11 cellular contexts compared by ENCODE assay signal in the genomic region with DNA sequence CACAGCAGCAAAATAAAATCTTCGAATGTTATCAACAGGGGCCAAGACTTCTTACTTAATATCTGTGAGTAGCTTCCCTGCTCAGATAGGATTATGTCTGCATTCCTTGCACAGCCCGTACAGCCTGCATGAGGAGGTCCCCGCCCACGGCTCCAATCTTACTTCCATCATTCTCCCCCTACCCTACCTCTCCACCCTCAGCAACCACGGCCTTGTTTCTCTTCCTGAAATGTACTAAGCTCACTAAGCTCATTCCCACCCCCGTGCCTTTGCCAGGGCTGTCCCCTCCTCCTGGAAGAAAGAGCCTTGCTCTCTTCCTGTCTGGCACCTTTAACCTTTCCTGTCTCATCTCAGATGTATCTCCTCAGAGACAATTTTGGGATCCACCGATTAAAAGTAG.
DNase-seq lines count a peak whose midpoint lies in the region; TF ChIP-seq lines count a peak whose summit lies in the region.
"Had no signal": no experiment of that assay in that cellular context is flagged by ENCODE, and none has a peak within 500 bp of the region (broad histone marks: within the 10 kb centered on the region; RNA-seq: fewer than 3 reads in every experiment).

No MANE protein-coding gene starts in this region.

- 79% methylated on average over 7 of the region's 7 CpGs for WGBS in SK-N-SH (ENCODE audit: low lambda C conversion rate)
- WGBS in esophagus muscularis mucosa = 66% methylated on average over 6 of the region's 7 CpGs
- 57 to 73% methylated on average over 6 to 7 of the region's 7 CpGs for WGBS in tibial nerve, 2 donors
- 52 to 62% (median 58%) methylated on average over 6 to 7 of the region's 7 CpGs for WGBS in adrenal gland, 4 donors

- CTCF ChIA-PET in SK-N-SH (lab: Yijun Ruan, JAX) = interaction anchor here (1.2 to 1.5 kb wide), 3 partner anchors 21 to 371 kb away, joined by 3 to 4 read pairs (median 4); no protein-coding TSS in a partner anchor

- no peaks in the 10 kb centered on the region for H4K20me1 ChIP-seq in SK-N-SH (ENCODE audit: insufficient read depth)

- H3K9me2 ChIP-seq in SK-N-SH = no peaks in the 10 kb centered on the region

- no peak for TF ChIP-seq RAD21 in SK-N-SH (IDR thresholded peaks at IDR 0.05; ENCODE audit: low read length)

- H3K4me3 ChIP-seq in SK-N-SH (ENCODE audit: low read depth in 2 of 2, low read length in 1 of 2) (no peak overlapping the region), esophagus muscularis mucosa (no peak overlapping the region), tibial nerve (no peak overlapping the region), adrenal gland (no peak overlapping the region), vagina (no peak overlapping the region)
- H3K4me3 ChIP-seq: left ventricle myocardium inferior had no signal

- 0 out of 2 replicates have a peak overlapping the region, but pooled peaks have one; percentile 32 for H3K9ac ChIP-seq in SK-N-SH

- H3K27me3 ChIP-seq in SK-N-SH (ENCODE audit: insufficient read depth) = no peaks in the 10 kb centered on the region
- no peaks in the 10 kb centered on the region for H3K27me3 ChIP-seq in esophagus muscularis mucosa
- no peaks in the 10 kb centered on the region for H3K27me3 ChIP-seq in tibial nerve
- H3K27me3 ChIP-seq in adrenal gland = no peaks in the 10 kb centered on the region
- no peaks in the 10 kb centered on the region for H3K27me3 ChIP-seq in vagina

- no peak for TF ChIP-seq POLR2A in esophagus muscularis mucosa (IDR thresholded peaks at IDR 0.05; ENCODE audit: low read depth)
- no peak for TF ChIP-seq POLR2A in tibial nerve (IDR thresholded peaks at IDR 0.05)
- no peak for TF ChIP-seq POLR2A in adrenal gland (IDR thresholded peaks at IDR 0.05)
- TF ChIP-seq POLR2A in vagina (IDR thresholded peaks at IDR 0.05) = no peak

- H2AFZ ChIP-seq in SK-N-SH (ENCODE audit: low read depth) = peak overlapping the region; percentile 79

- H3K27ac ChIP-seq in SK-N-SH (ENCODE audit: low read depth in 2 of 2, low read length in 1 of 2) (peak overlapping the region in 1 of 2 experiments; percentile 65; a peak in 2 of 4 replicates), esophagus muscularis mucosa (replicated peaks in 1 of 4) (no peak overlapping the region), tibial nerve (peak overlapping the region in 3 of 4 donors; percentile 31 to 82 (median 74)), adrenal gland (no peak overlapping the region), vagina (no peak overlapping the region)
- H3K27ac ChIP-seq: left ventricle myocardium inferior had no signal

- peaks cover 5 to 19% of the 10 kb centered on the region in 2 experiments; a peak in 2 of 4 replicates for H3K4me1 ChIP-seq in SK-N-SH (ENCODE audit: control insufficient read depth in 1 of 2, insufficient read depth in 2 of 2, low read depth in 1 of 2, low read length in 1 of 2)
- peaks cover 0 to 13% (median 9%) of the 10 kb centered on the region in 4 donors for H3K4me1 ChIP-seq in esophagus muscularis mucosa
- H3K4me1 ChIP-seq in tibial nerve = peaks cover 0 to 17% (median 8%) of the 10 kb centered on the region in 4 donors
- no peaks in the 10 kb centered on the region for H3K4me1 ChIP-seq in adrenal gland (replicated peaks in 1 of 2)
- peaks cover 15% of the 10 kb centered on the region for H3K4me1 ChIP-seq in vagina

- no peaks in the 10 kb centered on the region for H3K36me3 ChIP-seq in SK-N-SH (replicated peaks in 1 of 2; ENCODE audit: control insufficient read depth in 1 of 2, insufficient read depth in 2 of 2, low read length in 1 of 2)
- H3K36me3 ChIP-seq in esophagus muscularis mucosa = no peaks in the 10 kb centered on the region
- H3K36me3 ChIP-seq in tibial nerve = peaks cover 0 to 15% (median 0%) of the 10 kb centered on the region in 3 donors
- H3K36me3 ChIP-seq in adrenal gland (replicated peaks in 1 of 2) = no peaks in the 10 kb centered on the region
- no peaks in the 10 kb centered on the region for H3K36me3 ChIP-seq in vagina
- H3K36me3 ChIP-seq: left ventricle myocardium inferior had no signal

- peak; percentile 25 for DNase-seq in stimulated activated CD4-positive, alpha-beta T cell treated with anti-CD3 and anti-CD28 coated beads, Interleukin-15, amount 100 ng/mL, for 24 hours
- no peak for DNase-seq in stimulated activated CD4-positive, alpha-beta T cell treated with anti-CD3 and anti-CD28 coated beads, Interleukin-4, amount 100 ng/mL, for 1 hour
- DNase-seq in SK-N-SH = no peak
- DNase-seq in esophagus muscularis mucosa (ENCODE audit: extremely low spot score) = peak; percentile 87
- DNase-seq in tibial nerve (ENCODE audit: low spot score in 2 of 2) = no peak
- DNase-seq in adrenal gland = no peak
- DNase-seq in vagina (ENCODE audit: extremely low spot score in 2 of 2) = no peak
- DNase-seq in AG08396 (ENCODE audit: low spot score) = no peak
- DNase-seq: COR-L47, retina had no signal

- no peak for TF ChIP-seq CTCF in SK-N-SH (IDR thresholded peaks at IDR 0.05)
- no peak for TF ChIP-seq CTCF in esophagus muscularis mucosa (IDR thresholded peaks at IDR 0.05)
- no peak for TF ChIP-seq CTCF in tibial nerve (IDR thresholded peaks at IDR 0.05)
- TF ChIP-seq CTCF in adrenal gland (IDR thresholded peaks at IDR 0.05) = no peak
- no peak for TF ChIP-seq CTCF in vagina (IDR thresholded peaks at IDR 0.05)

- POLR2A ChIA-PET in SK-N-SH (lab: Yijun Ruan, JAX) = no interaction called here

- TF ChIP-seq EP300 in SK-N-SH (IDR thresholded peaks at IDR 0.05; ENCODE audit: borderline replicate concordance in 1 of 2, low read depth in 1 of 2, low read length in 1 of 2) (no peak), esophagus muscularis mucosa (IDR thresholded peaks at IDR 0.05) (no peak), tibial nerve (IDR thresholded peaks at IDR 0.05) (no peak)

- H3K9me3 ChIP-seq in SK-N-SH (no peaks in the 10 kb centered on the region), esophagus muscularis mucosa (peaks cover 0 to 8% (median 0%) of the 10 kb centered on the region in 4 donors), tibial nerve (peaks cover 0 to 12% (median 0%) of the 10 kb centered on the region in 4 donors), adrenal gland (replicated peaks in 1 of 3) (no peaks in the 10 kb centered on the region), vagina (no peaks in the 10 kb centered on the region)

- intact Hi-C loops in esophagus muscularis mucosa (cut with DNase I) (no loop called here), adrenal gland (cut with DNase I) (loop anchor here in 1 of 2 donors (10.0 kb wide), 1 partner anchor 105 kb away; no protein-coding TSS in a partner anchor), vagina (cut with DNase I) (no loop called here)

- no peaks in the 10 kb centered on the region for H3K79me2 ChIP-seq in SK-N-SH (ENCODE audit: insufficient read depth)

- H3K4me2 ChIP-seq in SK-N-SH = peak overlapping the region; percentile 51

- H3F3A ChIP-seq in SK-N-SH (replicated peaks; ENCODE audit: insufficient read depth) = peaks cover 6% of the 10 kb centered on the region

TF ChIP-seq in SK-N-SH, 30 proteins besides CTCF, POLR2A, EP300 and RAD21:
- TF ChIP-seq RFX5 (IDR thresholded peaks at IDR 0.05; ENCODE audit: low read length) (no peak), POLR2AphosphoS5 (IDR thresholded peaks at IDR 0.05; ENCODE audit: low read depth, low read length) (no peak), GATA2 (CRISPR knock-in tag; IDR thresholded peaks at IDR 0.05) (no peak), FOSL2 (IDR thresholded peaks at IDR 0.05; ENCODE audit: borderline replicate concordance, low read depth) (no peak), NFIC (IDR thresholded peaks at IDR 0.05; ENCODE audit: borderline replicate concordance) (no peak), RXRA (IDR thresholded peaks at IDR 0.05; ENCODE audit: borderline replicate concordance, low read depth) (no peak), GABPA (IDR thresholded peaks at IDR 0.05; ENCODE audit: low read depth) (no peak), FOXJ3 (CRISPR knock-in tag; IDR thresholded peaks at IDR 0.05) (no peak)
- TF ChIP-seq, protein P1, sequence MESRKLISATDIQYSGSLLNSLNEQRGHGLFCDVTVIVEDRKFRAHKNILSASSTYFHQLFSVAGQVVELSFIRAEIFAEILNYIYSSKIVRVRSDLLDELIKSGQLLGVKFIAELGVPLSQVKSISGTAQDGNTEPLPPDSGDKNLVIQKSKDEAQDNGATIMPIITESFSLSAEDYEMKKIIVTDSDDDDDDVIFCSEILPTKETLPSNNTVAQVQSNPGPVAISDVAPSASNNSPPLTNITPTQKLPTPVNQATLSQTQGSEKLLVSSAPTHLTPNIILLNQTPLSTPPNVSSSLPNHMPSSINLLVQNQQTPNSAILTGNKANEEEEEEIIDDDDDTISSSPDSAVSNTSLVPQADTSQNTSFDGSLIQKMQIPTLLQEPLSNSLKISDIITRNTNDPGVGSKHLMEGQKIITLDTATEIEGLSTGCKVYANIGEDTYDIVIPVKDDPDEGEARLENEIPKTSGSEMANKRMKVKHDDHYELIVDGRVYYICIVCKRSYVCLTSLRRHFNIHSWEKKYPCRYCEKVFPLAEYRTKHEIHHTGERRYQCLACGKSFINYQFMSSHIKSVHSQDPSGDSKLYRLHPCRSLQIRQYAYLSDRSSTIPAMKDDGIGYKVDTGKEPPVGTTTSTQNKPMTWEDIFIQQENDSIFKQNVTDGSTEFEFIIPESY (IDR thresholded peaks at IDR 0.05; ENCODE audit: borderline replicate concordance, low read depth) = no peak
- TF ChIP-seq, protein P2, sequence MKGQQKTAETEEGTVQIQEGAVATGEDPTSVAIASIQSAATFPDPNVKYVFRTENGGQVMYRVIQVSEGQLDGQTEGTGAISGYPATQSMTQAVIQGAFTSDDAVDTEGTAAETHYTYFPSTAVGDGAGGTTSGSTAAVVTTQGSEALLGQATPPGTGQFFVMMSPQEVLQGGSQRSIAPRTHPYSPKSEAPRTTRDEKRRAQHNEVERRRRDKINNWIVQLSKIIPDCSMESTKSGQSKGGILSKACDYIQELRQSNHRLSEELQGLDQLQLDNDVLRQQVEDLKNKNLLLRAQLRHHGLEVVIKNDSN (IDR thresholded peaks at IDR 0.05; ENCODE audit: borderline replicate concordance, low read depth) = no peak
- TF ChIP-seq, protein P3, sequence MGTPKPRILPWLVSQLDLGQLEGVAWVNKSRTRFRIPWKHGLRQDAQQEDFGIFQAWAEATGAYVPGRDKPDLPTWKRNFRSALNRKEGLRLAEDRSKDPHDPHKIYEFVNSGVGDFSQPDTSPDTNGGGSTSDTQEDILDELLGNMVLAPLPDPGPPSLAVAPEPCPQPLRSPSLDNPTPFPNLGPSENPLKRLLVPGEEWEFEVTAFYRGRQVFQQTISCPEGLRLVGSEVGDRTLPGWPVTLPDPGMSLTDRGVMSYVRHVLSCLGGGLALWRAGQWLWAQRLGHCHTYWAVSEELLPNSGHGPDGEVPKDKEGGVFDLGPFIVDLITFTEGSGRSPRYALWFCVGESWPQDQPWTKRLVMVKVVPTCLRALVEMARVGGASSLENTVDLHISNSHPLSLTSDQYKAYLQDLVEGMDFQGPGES (IDR thresholded peaks at IDR 0.05; ENCODE audit: low read depth, low read length) = no peak
- TF ChIP-seq, protein P4, sequence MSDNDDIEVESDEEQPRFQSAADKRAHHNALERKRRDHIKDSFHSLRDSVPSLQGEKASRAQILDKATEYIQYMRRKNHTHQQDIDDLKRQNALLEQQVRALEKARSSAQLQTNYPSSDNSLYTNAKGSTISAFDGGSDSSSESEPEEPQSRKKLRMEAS (IDR thresholded peaks at IDR 0.05; ENCODE audit: low read depth) = no peak

Comparison
In these comparisons a context has a peak if more than half of its experiments do, and no peak if none do; other contexts are left out.
1. DNase-seq: peak in stimulated activated CD4-positive, alpha-beta T cell treated with anti-CD3 and anti-CD28 coated beads, Interleukin-15, amount 100 ng/mL, for 24 hours (single experiment) and esophagus muscularis mucosa (single experiment); none in stimulated activated CD4-positive, alpha-beta T cell treated with anti-CD3 and anti-CD28 coated beads, Interleukin-4, amount 100 ng/mL, for 1 hour (single experiment), SK-N-SH (single experiment), tibial nerve (0 of 2), adrenal gland (0 of 7), vagina (0 of 2) and AG08396 (single experiment).
2. H3K27ac ChIP-seq: peak in tibial nerve (3 of 4); none in esophagus muscularis mucosa (0 of 4), adrenal gland (0 of 5) and vagina (single experiment).